Comparison of ENCODE assay signal across 1 cellular context in genomic region chr7:8133955-8134733, GRCh38.
TF ChIP-seq lines count a peak whose summit lies in the region.

No MANE protein-coding gene starts in this region.

TF ChIP-seq in K562, 482 proteins besides CTCF, POLR2A, EP300 and RAD21 (continued from another document):
- TF ChIP-seq HMGXB4 (CRISPR knock-in tag; IDR thresholded peaks at IDR 0.05) (no peak), PATZ1 (CRISPR knock-in tag; IDR thresholded peaks at IDR 0.05; ENCODE audit: borderline replicate concordance) (no peak), MYC (IDR thresholded peaks at IDR 0.05; ENCODE audit: low read depth, low read length) (no peak), MYC (CRISPR knock-in tag; IDR thresholded peaks at IDR 0.05; ENCODE audit: borderline replicate concordance, low read depth) (no peak), MTA3 (IDR thresholded peaks at IDR 0.05; ENCODE audit: borderline replicate concordance) (no peak), DPF2 (IDR thresholded peaks at IDR 0.05) (no peak), ZBTB40 (IDR thresholded peaks at IDR 0.05) (no peak), ZBTB40 (CRISPR knock-in tag; IDR thresholded peaks at IDR 0.05) (no peak)
